Comparison of ENCODE assay signal across 2 cellular contexts in genomic region chr17:60468371-60468770, GRCh38.
TF ChIP-seq lines count a peak whose summit lies in the region.

No MANE protein-coding gene starts in this region.

TF ChIP-seq in IMR-90, 13 proteins besides CTCF, POLR2A, EP300 and RAD21:
- TF ChIP-seq NFE2L2 (IDR thresholded peaks at IDR 0.05; ENCODE audit: low read depth, low read length) = no peak
- TF ChIP-seq FOS (IDR thresholded peaks at IDR 0.05; ENCODE audit: low read depth, low read length) = no peak
- TF ChIP-seq RFX5 (IDR thresholded peaks at IDR 0.05; ENCODE audit: low read depth, low read length) = no peak
- TF ChIP-seq BHLHE40 (IDR thresholded peaks at IDR 0.05; ENCODE audit: low read depth, low read length) = no peak; the same call in 1 of the 2 replicates
- no peak for TF ChIP-seq MAFK (IDR thresholded peaks at IDR 0.05; ENCODE audit: low read depth, low read length)
- TF ChIP-seq CEBPB (IDR thresholded peaks at IDR 0.05; ENCODE audit: low read depth, low read length) = no peak
- no peak for TF ChIP-seq ELK1 (IDR thresholded peaks at IDR 0.05; ENCODE audit: borderline replicate concordance, low read depth, low read length)
- no peak for TF ChIP-seq RCOR1 (IDR thresholded peaks at IDR 0.05; ENCODE audit: insufficient replicate concordance, low read length)

TF ChIP-seq in SK-N-SH, 30 proteins besides CTCF, POLR2A, EP300 and RAD21:
- TF ChIP-seq SMC3 (IDR thresholded peaks at IDR 0.05; ENCODE audit: low read depth, low read length) = no peak
